20 cellular contexts compared by ENCODE assay signal in genomic region chr11:127651175-127651887, GRCh38.
DNase-seq lines count a peak whose midpoint lies in the region; ATAC-seq, FAIRE-seq and TF ChIP-seq lines count a peak whose summit lies in the region.
"Had no signal": no experiment of that assay in that cellular context is flagged by ENCODE, and none has a peak within 500 bp of the region (broad histone marks: within the 10 kb centered on the region; RNA-seq: fewer than 3 reads in every experiment).

No MANE protein-coding gene starts in this region.

- TF ChIP-seq POLR2A in vagina (IDR thresholded peaks at IDR 0.05), result no peak

- H3K4me1 ChIP-seq in astrocyte (ENCODE audit: insufficient read depth, low read length) (peaks cover 19% of the 10 kb centered on the region), vagina (no peaks in the 10 kb centered on the region)
- H3K4me1 ChIP-seq: lower lobe of right lung, upper lobe of left lung had no signal

- DNase-seq in AG04449 (ENCODE audit: low read depth, low spot score) (peak; percentile 21), astrocyte (ENCODE audit: low read depth) (peak; percentile 93), kidney epithelial cell (ENCODE audit: low read depth) (peak; percentile 77), posterior vena cava (ENCODE audit: low spot score) (no peak), vagina (ENCODE audit: extremely low spot score in 2 of 2) (no peak), islet precursor cell (no peak)
- no peak for DNase-seq in activated CD4-positive, alpha-beta T cell treated with anti-CD3 and anti-CD28 coated beads, Interleukin-2, amount 50 U/mL, for 48 hours
- DNase-seq: activated naive CD8-positive, alpha-beta T cell treated with anti-CD3 and anti-CD28 coated beads, Interleukin-2, amount 10 ng/mL, durations not matched to agents 7 days and 5 days; DMS79 treated with DMSO at 0.1 percent for 48 hours; effector CD4-positive, alpha-beta T cell; H7; lower lobe of right lung; NCI-H1436; NCI-H774; stimulated activated CD8-positive, alpha-beta memory T cell treated with anti-CD3 and anti-CD28 coated beads, Interleukin-4, amount 100 ng/mL, for 48 hours; upper lobe of left lung had no signal

- H3K27ac ChIP-seq in astrocyte (ENCODE audit: low read depth, low read length) (peak overlapping the region; percentile 84), vagina (no peak overlapping the region)
- H3K27ac ChIP-seq: hepatocyte, lower lobe of right lung, SK-N-MC, upper lobe of left lung had no signal

- H3K9me3 ChIP-seq in astrocyte (ENCODE audit: insufficient read depth, low read depth, low read length) (no peaks in the 10 kb centered on the region), vagina (no peaks in the 10 kb centered on the region)
- H3K9me3 ChIP-seq: lower lobe of right lung, upper lobe of left lung had no signal

- H3K4me2 ChIP-seq in astrocyte (ENCODE audit: low read length), result peak overlapping the region; percentile 59
- H3K4me2 ChIP-seq: hepatocyte had no signal

- no peak for FAIRE-seq in astrocyte (lab: Jason Lieb, UNC)
- FAIRE-seq: HepG2 had no signal

- peak overlapping the region; percentile 47 for H2AFZ ChIP-seq in astrocyte (ENCODE audit: low read depth, low read length)
- H2AFZ ChIP-seq: hepatocyte had no signal

- H3K36me3 ChIP-seq in astrocyte (ENCODE audit: insufficient read depth, low read length), result no peaks in the 10 kb centered on the region
- H3K36me3 ChIP-seq in kidney epithelial cell (ENCODE audit: control insufficient read depth, insufficient read depth, low read length), result no peaks in the 10 kb centered on the region
- H3K36me3 ChIP-seq in vagina, result no peaks in the 10 kb centered on the region
- H3K36me3 ChIP-seq: lower lobe of right lung, upper lobe of left lung had no signal

- H3K4me1 Mint-ChIP-seq in astrocyte (ENCODE audit: low read depth, unreplicated experiment), result peaks cover 22% of the 10 kb centered on the region

- H3K4me3 ChIP-seq in AG04449 (ENCODE audit: low read depth, low read length) (no peak overlapping the region), astrocyte (ENCODE audit: insufficient read depth, low read depth, low read length) (no peak overlapping the region), kidney epithelial cell (ENCODE audit: low read depth, low read length) (no peak overlapping the region), vagina (no peak overlapping the region)
- H3K4me3 ChIP-seq: hepatocyte, lower lobe of right lung, SK-N-MC, upper lobe of left lung had no signal

- H3K27ac Mint-ChIP-seq in astrocyte (ENCODE audit: unreplicated experiment), result peak overlapping the region; percentile 85
- H3K27ac Mint-ChIP-seq: activated naive CD8-positive, alpha-beta T cell treated with anti-CD3 and anti-CD28 coated beads, Interleukin-2, amount 10 ng/mL, durations not matched to agents 7 days and 5 days had no signal

- no peaks in the 10 kb centered on the region for H3K9me3 Mint-ChIP-seq in astrocyte (ENCODE audit: unreplicated experiment)

- intact Hi-C loops in posterior vena cava (cut with DNase I), result no loop called here
- intact Hi-C loops in vagina (cut with DNase I), result no loop called here

- no peaks in the 10 kb centered on the region for H3K79me2 ChIP-seq in astrocyte (ENCODE audit: insufficient read depth, low read length)
- H3K79me2 ChIP-seq: hepatocyte had no signal

- H4K20me1 ChIP-seq in astrocyte (ENCODE audit: insufficient read depth, low read length), result no peaks in the 10 kb centered on the region

- peak; percentile 7 for ATAC-seq in HG02938 (IDR thresholded peaks at IDR 0.05; ENCODE audit: unreplicated experiment)
- ATAC-seq: HepG2, lower lobe of right lung had no signal

- CTCF ChIA-PET in AG04449 (lab: Yijun Ruan, JAX), result no interaction called here

- no peaks in the 10 kb centered on the region for H3K27me3 Mint-ChIP-seq in astrocyte (ENCODE audit: low read depth, unreplicated experiment)
- H3K27me3 Mint-ChIP-seq: activated naive CD8-positive, alpha-beta T cell treated with anti-CD3 and anti-CD28 coated beads, Interleukin-2, amount 10 ng/mL, durations not matched to agents 7 days and 5 days had no signal

- POLR2A ChIA-PET in AG04449 (lab: Yijun Ruan, JAX), result no interaction called here

- H3K27me3 ChIP-seq in astrocyte (ENCODE audit: insufficient read depth, low read length), result peaks cover 2% of the 10 kb centered on the region
- no peaks in the 10 kb centered on the region for H3K27me3 ChIP-seq in kidney epithelial cell (ENCODE audit: control insufficient read depth, insufficient read depth, low read length)
- H3K27me3 ChIP-seq in vagina, result no peaks in the 10 kb centered on the region
- H3K27me3 ChIP-seq: hepatocyte, upper lobe of left lung had no signal

- H3K9ac ChIP-seq in astrocyte (ENCODE audit: low read length), result peak overlapping the region; percentile 40

- no peaks in the 10 kb centered on the region for H3K36me3 Mint-ChIP-seq in astrocyte (ENCODE audit: low read depth, unreplicated experiment)
- H3K36me3 Mint-ChIP-seq: activated naive CD8-positive, alpha-beta T cell treated with anti-CD3 and anti-CD28 coated beads, Interleukin-2, amount 10 ng/mL, durations not matched to agents 7 days and 5 days had no signal

- TF ChIP-seq CTCF in AG04449 (IDR thresholded peaks at IDR 0.05; ENCODE audit: insufficient read depth, low read length, missing control alignments), result no peak
- TF ChIP-seq CTCF in astrocyte (IDR thresholded peaks at IDR 0.05; ENCODE audit: insufficient read depth, low read depth, low read length), result no peak
- TF ChIP-seq CTCF in kidney epithelial cell (IDR thresholded peaks at IDR 0.05; ENCODE audit: insufficient read depth, low read length, poor library complexity, severe bottlenecking), result no peak
- no peak for TF ChIP-seq CTCF in vagina (IDR thresholded peaks at IDR 0.05)

- no peak overlapping the region for H3K4me3 Mint-ChIP-seq in astrocyte (ENCODE audit: unreplicated experiment)
- H3K4me3 Mint-ChIP-seq: activated naive CD8-positive, alpha-beta T cell treated with anti-CD3 and anti-CD28 coated beads, Interleukin-2, amount 10 ng/mL, durations not matched to agents 7 days and 5 days had no signal

Comparison
In these comparisons a context has a peak if more than half of its experiments do, and no peak if none do; other contexts are left out.
1. DNase-seq: peak in AG04449 (single experiment), astrocyte (single experiment) and kidney epithelial cell (single experiment); none in posterior vena cava (single experiment), vagina (0 of 2), activated CD4-positive, alpha-beta T cell treated with anti-CD3 and anti-CD28 coated beads, Interleukin-2, amount 50 U/mL, for 48 hours (0 of 2) and islet precursor cell (single experiment).